35 cellular contexts compared by ENCODE assay signal in genomic region chr3:151503074-151503473, GRCh38. TPM values are rescaled to one million over a fixed set of nuclear protein-coding genes. Genes with fewer than 3 reads are reported as not detected.
"Had no signal": no experiment of that assay in that cellular context is flagged by ENCODE, and none has a peak within 500 bp of the region (broad histone marks: within the 10 kb centered on the region; RNA-seq: fewer than 3 reads in every experiment).

No MANE protein-coding gene starts in this region.

- H3K36me3 ChIP-seq: adrenal gland, colonic mucosa, esophagus squamous epithelium, gastroesophageal sphincter, WERI-Rb-1 had no signal

- H3K27ac ChIP-seq: body of pancreas, colonic mucosa, epithelial cell of prostate, WERI-Rb-1 had no signal

- H3K4me3 ChIP-seq: adrenal gland, body of pancreas, colonic mucosa, esophagus squamous epithelium, gastroesophageal sphincter had no signal

- H3K27me3 ChIP-seq: adrenal gland, body of pancreas, colonic mucosa, esophagus squamous epithelium, gastroesophageal sphincter had no signal

- H3K9me3 ChIP-seq: adrenal gland, body of pancreas, colonic mucosa, esophagus squamous epithelium, gastroesophageal sphincter had no signal

- ATAC-seq: activated CD4-positive, CD25-positive, alpha-beta regulatory T cell treated with anti-CD3 and anti-CD28 coated beads, Interleukin-2, amount 50 U/mL, for 24 hours; activated CD8-positive, alpha-beta memory T cell treated with anti-CD3 and anti-CD28 coated beads, Interleukin-2, amount 10 ng/mL, durations not matched to agents 7 days and 5 days; activated CD8-positive, alpha-beta T cell treated with anti-CD3 and anti-CD28 coated beads, Interleukin-2, amount 10 ng/mL, durations not matched to agents 7 days and 5 days; activated naive CD8-positive, alpha-beta T cell treated with anti-CD3 and anti-CD28 coated beads, Interleukin-2, amount 50 U/mL, for 24 hours; body of pancreas; gastroesophageal sphincter; T-helper 17 cell had no signal

- DNase-seq: activated B cell treated with CpG ODN at 0.5 μM for 24 hours; activated CD4-positive, alpha-beta memory T cell treated with anti-CD3 and anti-CD28 coated beads for 36 hours; activated CD4-positive, alpha-beta T cell treated with anti-CD3 and anti-CD28 coated beads for 48 hours; activated CD4-positive, alpha-beta T cell treated with anti-CD3 and anti-CD28 coated beads, Interleukin-2, amount 50 U/mL, for 1 hour; activated CD8-positive, alpha-beta memory T cell treated with anti-CD3 and anti-CD28 coated beads, Interleukin-2, amount 10 ng/mL, durations not matched to agents 7 days and 5 days; activated CD8-positive, alpha-beta memory T cell treated with anti-CD3 and anti-CD28 coated beads, Interleukin-2, amount 50 U/mL, for 4 hours; activated CD8-positive, alpha-beta T cell treated with anti-CD3 and anti-CD28 coated beads, Interleukin-2, amount 10 ng/mL, durations not matched to agents 7 days and 5 days; activated effector memory CD4-positive, alpha-beta T cell treated with anti-CD3 and anti-CD28 coated beads, Interleukin-2, amount 50 U/mL, for 16 hours; activated naive CD4-positive, alpha-beta T cell treated with anti-CD3 and anti-CD28 coated beads for 36 hours; activated naive CD8-positive, alpha-beta T cell treated with anti-CD3 and anti-CD28 coated beads for 36 hours; activated naive CD8-positive, alpha-beta T cell treated with anti-CD3 and anti-CD28 coated beads, Interleukin-2, amount 50 U/mL, for 24 hours; activated T-cell treated with anti-CD3 and anti-CD28 coated beads, Interleukin-2, amount 50 U/mL, for 1 hour; activated T-cell treated with anti-CD3 and anti-CD28 coated beads, Interleukin-2, amount 50 U/mL, for 48 hours; adrenal gland; amygdala; aorta; body of pancreas; central memory CD4-positive, alpha-beta T cell; cerebellar nuclear complex; colonic mucosa; effector CD8-positive, alpha-beta T cell; esophagus squamous epithelium; foreskin melanocyte; T-helper 1 cell; T-helper 17 cell; T1000; WERI-Rb-1 had no signal

- H3K4me1 ChIP-seq: colonic mucosa, esophagus squamous epithelium had no signal

RNA-seq across cellular contexts. Expression of gene IGSF10, which starts 42.2 kb away (rescaled TPM):
- total RNA-seq: activated B cell treated with CpG ODN at 0.5 μM for 24 hours; activated CD4-positive, alpha-beta memory T cell treated with anti-CD3 and anti-CD28 coated beads for 36 hours; activated CD8-positive, alpha-beta memory T cell treated with anti-CD3 and anti-CD28 coated beads for 36 hours; activated CD8-positive, alpha-beta memory T cell treated with anti-CD3 and anti-CD28 coated beads, Interleukin-2, amount 10 ng/mL, durations not matched to agents 7 days and 5 days; activated CD8-positive, alpha-beta T cell treated with anti-CD3 and anti-CD28 coated beads, Interleukin-2, amount 10 ng/mL, durations not matched to agents 7 days and 5 days; activated naive CD4-positive, alpha-beta T cell treated with anti-CD3 and anti-CD28 coated beads for 36 hours; activated naive CD8-positive, alpha-beta T cell treated with anti-CD3 and anti-CD28 coated beads for 36 hours; activated T-helper 1 cell treated with anti-CD3 and anti-CD28 coated beads, Interleukin-12 subunit alpha, Interleukin-12 subunit beta, Interleukin-2, Interleukin-4 antibody, amounts not matched to agents 30 ng/mL and 10 ng/mL and 1 ng/mL, durations not matched to agents 14 hours and 24 hours and 36 hours; activated T-helper 2 cell treated with anti-CD3 and anti-CD28 coated beads, Interferon-gamma antibody, Interleukin-2, Interleukin-4, amounts not matched to agents 10 μg/mL and 5 μg/mL and 100 μg/mL, durations not matched to agents 14 hours and 24 hours and 36 hours; dermis microvascular lymphatic vessel endothelial cell; endothelial cell of umbilical vein had no signal
